9 cellular contexts compared by ENCODE assay signal in the genomic region with DNA sequence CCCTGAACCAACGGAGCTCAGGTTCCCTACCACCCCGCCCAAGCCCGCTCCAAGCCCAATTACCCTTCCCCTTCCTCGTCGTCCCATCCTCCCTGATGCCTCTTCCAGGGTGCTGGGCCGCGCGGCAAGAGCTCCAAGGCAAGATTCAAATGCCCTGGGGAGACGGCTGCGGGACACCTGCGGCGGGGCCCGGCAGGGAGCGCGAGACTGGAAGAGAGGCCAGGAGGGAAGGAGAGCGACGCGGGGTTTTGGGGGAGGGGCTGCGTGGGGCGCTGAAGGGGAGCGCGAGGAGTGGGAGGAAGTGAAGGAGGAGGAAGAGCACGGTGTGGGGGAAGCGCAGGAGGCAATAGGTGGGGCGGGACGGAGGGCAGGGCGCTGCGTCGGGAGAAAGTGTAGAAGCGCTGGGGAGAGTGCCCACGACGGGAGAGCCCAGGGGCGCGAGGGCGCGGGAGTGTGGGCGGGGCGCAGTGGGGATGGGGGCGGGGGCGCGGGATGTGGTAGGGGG. TPM values are rescaled to one million over a fixed set of nuclear protein-coding genes. Genes with fewer than 3 reads are reported as not detected.
DNase-seq lines count a peak whose midpoint lies in the region; ATAC-seq lines count a peak whose summit lies in the region.
"Had no signal": no experiment of that assay in that cellular context is flagged by ENCODE, and none has a peak within 500 bp of the region (broad histone marks: within the 10 kb centered on the region; RNA-seq: fewer than 3 reads in every experiment).

No MANE protein-coding gene starts in this region.

- H3K4me3 Mint-ChIP-seq in activated CD4-positive, alpha-beta T cell treated with anti-CD3 and anti-CD28 coated beads, Interleukin-2, amount 10 ng/mL, durations not matched to agents 7 days and 5 days = peak overlapping the region; percentile 20

- POLR2A ChIA-PET in activated CD4-positive, alpha-beta T cell treated with anti-CD3 and anti-CD28 coated beads, Interleukin-2, amount 10 ng/mL, durations not matched to agents 7 days and 5 days (lab: Charles Lee) = no interaction called here

- DNase-seq in activated CD4-positive, alpha-beta T cell treated with anti-CD3 and anti-CD28 coated beads, Interleukin-2, amount 10 ng/mL, durations not matched to agents 7 days and 5 days = no peak
- no peak for DNase-seq in activated CD4-positive, alpha-beta T cell treated with anti-CD3 and anti-CD28 coated beads, Interleukin-2, amount 50 U/mL, for 1 hour
- DNase-seq in amniotic stem cell (lab: John Stamatoyannopoulos, UW) (peak; percentile 49), GM19240 (ENCODE audit: insufficient read length, low spot score) (no peak)

- H3K27ac Mint-ChIP-seq in activated CD4-positive, alpha-beta T cell treated with anti-CD3 and anti-CD28 coated beads, Interleukin-2, amount 10 ng/mL, durations not matched to agents 7 days and 5 days = no peak overlapping the region
- H3K27ac Mint-ChIP-seq: activated naive CD4-positive, alpha-beta T cell treated with anti-CD3 and anti-CD28 coated beads, Interleukin-2, amount 50 U/mL, for 72 hours had no signal

- H3K27me3 ChIP-seq in iPS-18a (ENCODE audit: control insufficient read depth, insufficient read depth, low read length) = peaks cover 43% of the 10 kb centered on the region
- H3K27me3 ChIP-seq in skeletal muscle tissue (ENCODE audit: control insufficient read depth in 3 of 3, insufficient read depth in 3 of 3, low read length in 3 of 3) = peaks cover 25 to 44% (median 43%) of the 10 kb centered on the region in 3 donors

- H3K4me1 ChIP-seq in iPS-18a (ENCODE audit: control insufficient read depth, low read depth, low read length) (peaks cover 5% of the 10 kb centered on the region), skeletal muscle tissue (ENCODE audit: control insufficient read depth in 3 of 3, insufficient read depth in 3 of 3, low read length in 3 of 3) (peaks cover 3 to 16% (median 5%) of the 10 kb centered on the region in 3 donors)

- CTCF ChIA-PET in activated CD4-positive, alpha-beta T cell treated with anti-CD3 and anti-CD28 coated beads, Interleukin-2, amount 10 ng/mL, durations not matched to agents 7 days and 5 days (lab: Charles Lee) = no interaction called here

- no peaks in the 10 kb centered on the region for H3K9me3 Mint-ChIP-seq in activated CD4-positive, alpha-beta T cell treated with anti-CD3 and anti-CD28 coated beads, Interleukin-2, amount 10 ng/mL, durations not matched to agents 7 days and 5 days
- H3K9me3 Mint-ChIP-seq: activated naive CD4-positive, alpha-beta T cell treated with anti-CD3 and anti-CD28 coated beads, Interleukin-2, amount 50 U/mL, for 72 hours had no signal

- peaks cover 25% of the 10 kb centered on the region for H3K4me1 Mint-ChIP-seq in activated CD4-positive, alpha-beta T cell treated with anti-CD3 and anti-CD28 coated beads, Interleukin-2, amount 10 ng/mL, durations not matched to agents 7 days and 5 days

- no peak overlapping the region for H3K27ac ChIP-seq in iPS-18a (ENCODE audit: low read length)
- H3K27ac ChIP-seq in skeletal muscle tissue (ENCODE audit: low read depth, low read length) = no peak overlapping the region

- H3K4me3 ChIP-seq in iPS-18a (ENCODE audit: low read length) (peak overlapping the region; percentile 66), skeletal muscle tissue (ENCODE audit: low read length in 3 of 3) (peak overlapping the region; percentile 22 to 35 (median 23))

- ATAC-seq in GM21528 (IDR thresholded peaks at IDR 0.05; ENCODE audit: low FRiP score, unreplicated experiment) = no peak
- ATAC-seq in GM21381 (IDR thresholded peaks at IDR 0.05; ENCODE audit: unreplicated experiment) = no peak

- H3K27me3 Mint-ChIP-seq in activated CD4-positive, alpha-beta T cell treated with anti-CD3 and anti-CD28 coated beads, Interleukin-2, amount 10 ng/mL, durations not matched to agents 7 days and 5 days = peaks cover 53% of the 10 kb centered on the region

- H3K9ac ChIP-seq in iPS-18a (ENCODE audit: low read length) (peak overlapping the region; percentile 23), skeletal muscle tissue (ENCODE audit: low read depth in 1 of 3, low read length in 3 of 3) (no peak overlapping the region)

- H3K9me3 ChIP-seq in iPS-18a (ENCODE audit: control insufficient read depth, low read depth, low read length) (no peaks in the 10 kb centered on the region), skeletal muscle tissue (ENCODE audit: control insufficient read depth in 3 of 3, low read length in 3 of 3) (peaks cover 0 to 2% (median 0%) of the 10 kb centered on the region in 3 donors)

- no peaks in the 10 kb centered on the region for H3K36me3 Mint-ChIP-seq in activated CD4-positive, alpha-beta T cell treated with anti-CD3 and anti-CD28 coated beads, Interleukin-2, amount 10 ng/mL, durations not matched to agents 7 days and 5 days (ENCODE audit: low read depth)
- H3K36me3 Mint-ChIP-seq: activated naive CD4-positive, alpha-beta T cell treated with anti-CD3 and anti-CD28 coated beads, Interleukin-2, amount 50 U/mL, for 72 hours had no signal

- H3K36me3 ChIP-seq in iPS-18a (ENCODE audit: control insufficient read depth, low read depth, low read length) (no peaks in the 10 kb centered on the region), skeletal muscle tissue (ENCODE audit: control insufficient read depth in 3 of 3, insufficient read depth in 3 of 3, low read length in 3 of 3) (no peaks in the 10 kb centered on the region)

RNA-seq across cellular contexts. Expression of gene NXNL2, which starts 1.0 kb away (rescaled TPM):
- not detected for total RNA-seq in activated CD4-positive, alpha-beta T cell treated with anti-CD3 and anti-CD28 coated beads, Interleukin-2, amount 10 ng/mL, durations not matched to agents 7 days and 5 days
- 0.52 TPM for total RNA-seq in skeletal muscle tissue
- total RNA-seq: activated naive CD4-positive, alpha-beta T cell treated with anti-CD3 and anti-CD28 coated beads, Interleukin-2, amount 50 U/mL, for 72 hours had no signal
